8 cellular contexts compared by ENCODE assay signal in genomic region chr3:39383190-39383912, GRCh38. TPM values are rescaled to one million over a fixed set of nuclear protein-coding genes. Genes with fewer than 3 reads are reported as not detected.
DNase-seq lines count a peak whose midpoint lies in the region; ATAC-seq, FAIRE-seq and TF ChIP-seq lines count a peak whose summit lies in the region.

Gene SLC25A38 (plus strand): TSS chr3:39383370. CDS start chr3:39383725, 355 bp downstream.

- WGBS in HepG2 (ENCODE audit: low lambda C conversion rate) = 1% methylated on average over 7 of the region's 63 CpGs

- H3K4me3 ChIP-seq in WERI-Rb-1 (ENCODE audit: low read depth, low read length) (peak within 1 kb of the TSS; percentile 87), choroid plexus epithelial cell (ENCODE audit: low read depth, low read length) (peak within 1 kb of the TSS; percentile 74), HepG2 (replicated peaks in 1 of 3; ENCODE audit: insufficient read depth in 1 of 3, low read depth in 2 of 3, low read length in 3 of 3) (peak within 1 kb of the TSS; percentile 84 to 89 (median 86))

- H3K27me3 ChIP-seq in WERI-Rb-1 (ENCODE audit: insufficient read depth, low read depth, severe bottlenecking) (no peaks in the 10 kb centered on the region), HepG2 (ENCODE audit: control insufficient read depth in 1 of 2, insufficient read depth in 2 of 2, low read length in 2 of 2) (no peaks in the 10 kb centered on the region)

- peaks cover 25% of the 10 kb centered on the region for H4K20me1 ChIP-seq in HepG2 (ENCODE audit: insufficient read depth, low read length)

- peak; percentile 71 for ATAC-seq in HG03280 (IDR thresholded peaks at IDR 0.05; ENCODE audit: unreplicated experiment)
- ATAC-seq in HepG2 = peak; percentile 86

- intact Hi-C loops in HepG2 (cut with micrococcal nuclease; ENCODE audit: unreplicated experiment) = no loop called here

- TF ChIP-seq POLR2A in GM18951 (IDR thresholded peaks at IDR 0.05; ENCODE audit: extremely low read depth, insufficient read depth, insufficient read length) (peak; percentile 80), HepG2 (IDR thresholded peaks at IDR 0.05; ENCODE audit: insufficient read depth in 1 of 2, low read depth in 2 of 2, low read length in 2 of 2) (peak; percentile 64 to 69)

- no peak; the same call in 1 of the 2 replicates for TF ChIP-seq RAD21 in HepG2 (CRISPR knock-in tag; IDR thresholded peaks at IDR 0.05)

- CTCF ChIA-PET in HepG2 (lab: Yijun Ruan, JAX; ENCODE audit: low intra/inter-chr PET ratio, low total read pairs) = no interaction called here

- TF ChIP-seq EP300 in HepG2 (IDR thresholded peaks at IDR 0.05; ENCODE audit: low read depth in 2 of 2, low read length in 2 of 2) = no peak
- TF ChIP-seq EP300 in HepG2 (CRISPR knock-in tag; IDR thresholded peaks at IDR 0.05; ENCODE audit: borderline replicate concordance) = no peak

- H3K9ac ChIP-seq in HepG2 (ENCODE audit: insufficient read depth, low read depth, low read length) = peak within 1 kb of the TSS; percentile 86

- POLR2A ChIA-PET in HepG2 (lab: Yijun Ruan, JAX) = interaction anchor here (0.8 to 1.5 kb wide), 4 partner anchors 19 to 206 kb away, joined by 3 to 19 read pairs (median 4); partner anchors contain the start of gene RPSA

- TF ChIP-seq CTCF in 22Rv1 (IDR thresholded peaks at IDR 0.05) (peak; percentile 51), WERI-Rb-1 (IDR thresholded peaks at IDR 0.05; ENCODE audit: low read depth, low read length) (peak; percentile 44; the same call in 1 of the 2 replicates), choroid plexus epithelial cell (conservative IDR thresholded peaks at IDR 0.05; ENCODE audit: low read depth, low read length) (peak; percentile 51), HepG2 (CRISPR knock-in tag; IDR thresholded peaks at IDR 0.05) (peak; percentile 59)

- peak within 1 kb of the TSS; percentile 73 for H3K4me2 ChIP-seq in HepG2 (ENCODE audit: low read depth, low read length)

- H3K27ac ChIP-seq in 22Rv1 = peak within 1 kb of the TSS; percentile 93
- peak within 1 kb of the TSS; percentile 94 for H3K27ac ChIP-seq in WERI-Rb-1
- H3K27ac ChIP-seq in HepG2 (ENCODE audit: extremely low read length, insufficient read depth, low read length) = peak within 1 kb of the TSS; percentile 89

- H3K4me1 ChIP-seq in HepG2 (ENCODE audit: insufficient read depth, low read length) = peaks cover 55% of the 10 kb centered on the region

- peak within 1 kb of the TSS; percentile 32 for H2AFZ ChIP-seq in HepG2 (ENCODE audit: low read length)

- peaks cover 43% of the 10 kb centered on the region for H3K79me2 ChIP-seq in HepG2 (ENCODE audit: insufficient read depth, low read length)

- in situ Hi-C loops in GM18951 (cut with MboI; ENCODE audit: low sequenced_read_pairs, unreplicated experiment) = loop anchor here (10.0 to 25.0 kb wide), 2 partner anchors 89 to 196 kb away; partner anchors contain the start of gene XIRP1
- in situ Hi-C loops in HepG2 (cut with HindIII; ENCODE audit: extremely low pct_ligation_motif_present, low pct_unique_long_range_greater_than_20kb) = loop anchor here (10.0 kb wide), 1 partner anchor 199 kb away; no protein-coding TSS in a partner anchor

- DNase-seq in WERI-Rb-1 (peak; percentile 87), choroid plexus epithelial cell (ENCODE audit: low read depth) (peak; percentile 94), HepG2 (ENCODE audit: low spot score) (peak; percentile 82), NCI-H2029 treated with DMSO at 0.1 percent for 48 hours (lab: John Stamatoyannopoulos, UW) (no peak)
- peak; percentile 72 to 76 for DNase-seq in stimulated activated CD4-positive, alpha-beta T cell treated with anti-CD3 and anti-CD28 coated beads, Interleukin-4, amount 100 ng/mL, for 4 hours

- peaks cover 15% of the 10 kb centered on the region for H3K36me3 ChIP-seq in WERI-Rb-1
- H3K36me3 ChIP-seq in HepG2 (replicated peaks in 1 of 2; ENCODE audit: control insufficient read depth in 1 of 2, insufficient read depth in 2 of 2, low read length in 2 of 2) = no peaks in the 10 kb centered on the region; a peak in 2 of 5 replicates

- peak; percentile 92 for FAIRE-seq in HepG2 (lab: Jason Lieb, UNC)

- no TSS peak for BruUV-seq in HepG2 (replicated peaks; lab: Mats Ljungman, UMichigan)

- H3K9me3 ChIP-seq in WERI-Rb-1 (ENCODE audit: severe bottlenecking) (no peaks in the 10 kb centered on the region), HepG2 (ENCODE audit: low read length) (no peaks in the 10 kb centered on the region)

TF ChIP-seq in HepG2, 621 proteins besides CTCF, POLR2A, EP300 and RAD21 (continues in another document):
- TF ChIP-seq MAFF (IDR thresholded peaks at IDR 0.05; ENCODE audit: low read depth, low read length) = no peak
- no peak for TF ChIP-seq THAP7 (CRISPR knock-in tag; IDR thresholded peaks at IDR 0.05)
- no peak; the same call in 1 of the 2 replicates for TF ChIP-seq ZNF230 (CRISPR knock-in tag; IDR thresholded peaks at IDR 0.05)
- TF ChIP-seq TBL1XR1 (IDR thresholded peaks at IDR 0.05; ENCODE audit: borderline replicate concordance, low read length, partially characterized antibody) = no peak
- peak; percentile 39; the same call in 1 of the 2 replicates for TF ChIP-seq PAXIP1 (CRISPR knock-in tag; conservative IDR thresholded peaks at IDR 0.05)
- peak; percentile 86 for TF ChIP-seq KAT8 (CRISPR knock-in tag; IDR thresholded peaks at IDR 0.05)
- TF ChIP-seq MLX (CRISPR knock-in tag; IDR thresholded peaks at IDR 0.05) = peak; percentile 27; the same call in 1 of the 2 replicates
- 0 out of 2 replicates have a peak, but pooled peaks have one; percentile 26 for TF ChIP-seq MIER3 (CRISPR knock-in tag; IDR thresholded peaks at IDR 0.05; ENCODE audit: borderline replicate concordance)

RNA-seq across cellular contexts. Expression of gene SLC25A38, which starts in this region (rescaled TPM):
- total RNA-seq in HepG2 (2016; rRNA removed; fragmentation: Illumina TruSeq; extraction: Trizol) = 32.5 and 33.7 TPM in 2 replicates
- total RNA-seq in HepG2 (2016; cell fraction: cytosol; rRNA removed; fragmentation: Illumina TruSeq; extraction: Trizol; ENCODE audit: low read depth) = 13.6 and 14.0 TPM in 2 replicates
- total RNA-seq in HepG2 (2016; cell fraction: insoluble cytoplasmic fraction; rRNA removed; fragmentation: Illumina TruSeq; extraction: Trizol) = 30.5 and 33.1 TPM in 2 replicates
- total RNA-seq in HepG2 (2016; cell fraction: membrane; rRNA removed; fragmentation: Illumina TruSeq; extraction: Trizol) = 28.9 and 29.7 TPM in 2 replicates
- 21.9 and 22.5 TPM in 2 replicates for total RNA-seq in HepG2 (2016; cell fraction: nucleus; rRNA removed; fragmentation: Illumina TruSeq; extraction: Trizol)
- polyA plus RNA-seq in HepG2 (2011; rRNA removed) = 32.3 and 35.4 TPM in 2 replicates
- 27.5 and 32.3 TPM in 2 replicates for polyA plus RNA-seq in HepG2 (2011; cell fraction: cytosol; rRNA removed)
- polyA plus RNA-seq in HepG2 (2011; cell fraction: nucleus; rRNA removed) = 22.7 and 25.3 TPM in 2 replicates
- 22.2 and 25.3 TPM in 2 replicates for polyA plus RNA-seq in HepG2 (2012)
- 10.3 and 12.0 TPM in 2 replicates for polyA plus RNA-seq in HepG2 (2016; cell fraction: cytosol; fragmentation: Illumina TruSeq; extraction: Trizol; ENCODE audit: low read depth)
- 32.2 and 34.1 TPM in 2 replicates for polyA plus RNA-seq in HepG2 (2016; cell fraction: insoluble cytoplasmic fraction; fragmentation: Illumina TruSeq; extraction: Trizol; ENCODE audit: low read depth)
- 21.0 and 23.3 TPM in 2 replicates for polyA plus RNA-seq in HepG2 (2016; cell fraction: membrane; fragmentation: Illumina TruSeq; extraction: Trizol; ENCODE audit: low read depth)
- 38.0 and 39.9 TPM in 2 replicates for polyA plus RNA-seq in HepG2 (2016; cell fraction: nucleus; fragmentation: Illumina TruSeq; extraction: Trizol; ENCODE audit: insufficient read depth, low read depth)
- polyA minus RNA-seq in HepG2 (2011; rRNA and poly(A)+ RNA removed; ENCODE audit: low replicate concordance) = 44.2 and 49.5 TPM in 2 replicates
- polyA minus RNA-seq in HepG2 (2011; cell fraction: cytosol; rRNA and poly(A)+ RNA removed) = 16.9 and 17.9 TPM in 2 replicates
- 15.6 and 18.8 TPM in 2 replicates for polyA minus RNA-seq in HepG2 (2011; cell fraction: nucleus; rRNA and poly(A)+ RNA removed)
